In genomic region chr18:75727479-75727878, GRCh38 we compare ENCODE assay signal across 8 cellular contexts.
A peak's percentile ranks its signal among the peaks of the same experiment; 100 is the strongest.
DNase-seq lines count a peak whose midpoint lies in the region; ATAC-seq lines count a peak whose summit lies in the region.

No MANE protein-coding gene starts in this region.

- ATAC-seq in HG02623 (IDR thresholded peaks at IDR 0.05; ENCODE audit: unreplicated experiment): no peak

- CTCF ChIA-PET in activated naive CD4-positive, alpha-beta T cell treated with anti-CD3 and anti-CD28 coated beads, Interleukin-2, amount 10 ng/mL, durations not matched to agents 7 days and 5 days (lab: Charles Lee): interaction anchor here (0.6 to 1.8 kb wide), 3 partner anchors 16 to 1075 kb away, joined by 3 to 4 read pairs (median 3); no protein-coding TSS in a partner anchor

- H3K36me3 Mint-ChIP-seq in activated naive CD4-positive, alpha-beta T cell treated with anti-CD3 and anti-CD28 coated beads, Interleukin-2, amount 10 ng/mL, durations not matched to agents 7 days and 5 days: no peaks in the 10 kb centered on the region
- no peaks in the 10 kb centered on the region for H3K36me3 Mint-ChIP-seq in activated naive CD8-positive, alpha-beta T cell treated with anti-CD3 and anti-CD28 coated beads for 36 hours

- H3K27me3 Mint-ChIP-seq in activated naive CD4-positive, alpha-beta T cell treated with anti-CD3 and anti-CD28 coated beads, Interleukin-2, amount 10 ng/mL, durations not matched to agents 7 days and 5 days: peaks cover 10% of the 10 kb centered on the region
- peaks cover 34% of the 10 kb centered on the region for H3K27me3 Mint-ChIP-seq in activated naive CD8-positive, alpha-beta T cell treated with anti-CD3 and anti-CD28 coated beads for 36 hours

- no peaks in the 10 kb centered on the region for H3K9me3 Mint-ChIP-seq in activated naive CD4-positive, alpha-beta T cell treated with anti-CD3 and anti-CD28 coated beads, Interleukin-2, amount 10 ng/mL, durations not matched to agents 7 days and 5 days
- no peaks in the 10 kb centered on the region for H3K9me3 Mint-ChIP-seq in activated naive CD8-positive, alpha-beta T cell treated with anti-CD3 and anti-CD28 coated beads for 36 hours

- H3K4me3 Mint-ChIP-seq in activated naive CD4-positive, alpha-beta T cell treated with anti-CD3 and anti-CD28 coated beads, Interleukin-2, amount 10 ng/mL, durations not matched to agents 7 days and 5 days: no peak overlapping the region
- H3K4me3 Mint-ChIP-seq in activated naive CD8-positive, alpha-beta T cell treated with anti-CD3 and anti-CD28 coated beads for 36 hours: no peak overlapping the region

- H3K27ac Mint-ChIP-seq in activated naive CD4-positive, alpha-beta T cell treated with anti-CD3 and anti-CD28 coated beads, Interleukin-2, amount 10 ng/mL, durations not matched to agents 7 days and 5 days: no peak overlapping the region
- no peak overlapping the region for H3K27ac Mint-ChIP-seq in activated naive CD8-positive, alpha-beta T cell treated with anti-CD3 and anti-CD28 coated beads for 36 hours

- H3K4me1 Mint-ChIP-seq in activated naive CD4-positive, alpha-beta T cell treated with anti-CD3 and anti-CD28 coated beads, Interleukin-2, amount 10 ng/mL, durations not matched to agents 7 days and 5 days: no peaks in the 10 kb centered on the region
- H3K4me1 Mint-ChIP-seq in activated naive CD8-positive, alpha-beta T cell treated with anti-CD3 and anti-CD28 coated beads for 36 hours: no peaks in the 10 kb centered on the region

- peak; percentile 47 for DNase-seq in activated naive CD4-positive, alpha-beta T cell treated with anti-CD3 and anti-CD28 coated beads, Interleukin-2, amount 10 ng/mL, durations not matched to agents 7 days and 5 days
- no peak for DNase-seq in activated naive CD4-positive, alpha-beta T cell treated with anti-CD3 and anti-CD28 coated beads, Interleukin-2, amount 50 U/mL, for 16 hours
- DNase-seq in NCI-H1092 treated with DMSO at 0.1 percent for 48 hours (lab: John Stamatoyannopoulos, UW): peak; percentile 73
- DNase-seq in activated naive CD8-positive, alpha-beta T cell treated with anti-CD3 and anti-CD28 coated beads for 36 hours: peak; percentile 26
- peak; percentile 63 for DNase-seq in islet precursor cell
- DNase-seq in substantia nigra (lab: John Stamatoyannopoulos, UW): peak in 40 of 49 donors; percentile 1 to 68 (median 26)
- no peak for DNase-seq in LoVo (ENCODE audit: low spot score)

- no peak overlapping the region for H3K27ac ChIP-seq in substantia nigra (ENCODE audit: low read depth, low read length, poor library complexity, severe bottlenecking)

Comparison
In these comparisons a context has a peak if more than half of its experiments do, and no peak if none do; other contexts are left out.
1. DNase-seq: peak in activated naive CD4-positive, alpha-beta T cell treated with anti-CD3 and anti-CD28 coated beads, Interleukin-2, amount 10 ng/mL, durations not matched to agents 7 days and 5 days (single experiment), NCI-H1092 treated with DMSO at 0.1 percent for 48 hours (single experiment), activated naive CD8-positive, alpha-beta T cell treated with anti-CD3 and anti-CD28 coated beads for 36 hours (single experiment), islet precursor cell (single experiment) and substantia nigra (40 of 49); none in activated naive CD4-positive, alpha-beta T cell treated with anti-CD3 and anti-CD28 coated beads, Interleukin-2, amount 50 U/mL, for 16 hours (single experiment) and LoVo (single experiment).